In the genomic region with DNA sequence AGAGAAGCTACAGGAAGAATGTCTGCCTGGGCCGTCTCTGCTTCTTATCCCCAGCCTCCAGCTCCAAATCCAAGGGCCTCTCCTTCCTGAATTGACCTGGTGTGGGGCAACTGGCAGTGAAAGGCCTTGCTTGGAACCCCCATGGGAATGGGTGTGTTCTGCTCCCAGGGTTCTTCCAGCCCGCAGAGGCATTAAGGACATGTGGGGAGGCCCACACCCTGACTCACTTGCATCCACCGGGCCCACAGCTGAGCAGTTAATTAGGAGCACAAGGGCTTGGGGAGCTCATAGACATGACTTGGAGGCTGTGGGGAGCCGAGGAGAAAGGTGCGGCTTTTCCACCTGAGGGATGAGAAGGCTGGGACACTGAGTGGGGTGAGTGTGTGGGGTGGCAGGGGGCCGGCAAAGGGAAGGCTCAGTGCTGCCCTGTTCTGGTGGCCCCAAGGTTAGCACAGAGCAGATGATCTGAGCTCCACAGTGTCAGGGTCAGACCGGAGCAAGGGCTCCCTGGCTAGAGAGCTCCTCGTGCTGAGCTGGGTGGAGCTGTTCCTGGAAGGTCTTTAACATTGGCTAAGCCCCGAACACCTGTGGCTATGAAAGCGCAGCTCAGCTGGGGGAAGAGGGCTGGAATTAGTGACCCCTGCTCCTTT, we compare ENCODE assay signal across 28 cellular contexts.
A peak's percentile ranks its signal among the peaks of the same experiment; 100 is the strongest.
DNase-seq lines count a peak whose midpoint lies in the region; TF ChIP-seq lines count a peak whose summit lies in the region.
"Had no signal": no experiment of that assay in that cellular context is flagged by ENCODE, and none has a peak within 500 bp of the region (broad histone marks: within the 10 kb centered on the region; RNA-seq: fewer than 3 reads in every experiment).

No MANE protein-coding gene starts in this region.

- H3K4me1 ChIP-seq in endodermal cell (ENCODE audit: control insufficient read depth, insufficient read depth, low read length): peaks cover 10% of the 10 kb centered on the region

- peak; percentile 70 for DNase-seq in AG20443 (ENCODE audit: low spot score)
- peak; percentile 39 for DNase-seq in NCI-H69 (lab: John Stamatoyannopoulos, UW)
- peak; percentile 75 for DNase-seq in endodermal cell
- peak; percentile 60 for DNase-seq in posterior vena cava (ENCODE audit: low spot score)
- no peak for DNase-seq in NCI-H146 treated with DMSO at 0.1 percent for 48 hours (lab: John Stamatoyannopoulos, UW; ENCODE audit: unreplicated experiment)
- DNase-seq in NCI-H2196 (lab: John Stamatoyannopoulos, UW; ENCODE audit: unreplicated experiment): no peak
- DNase-seq in erythroblast (lab: John Stamatoyannopoulos, UW): no peak
- no peak for DNase-seq in activated CD8-positive, alpha-beta memory T cell treated with anti-CD3 and anti-CD28 coated beads for 24 hours
- DNase-seq: ACHN; activated CD4-positive, alpha-beta T cell treated with anti-CD3 and anti-CD28 coated beads, Interleukin-2, amount 10 ng/mL, durations not matched to agents 7 days and 5 days; activated CD8-positive, alpha-beta memory T cell treated with anti-CD3 and anti-CD28 coated beads, Interleukin-2, amount 10 ng/mL, durations not matched to agents 7 days and 5 days; activated naive CD4-positive, alpha-beta T cell treated with Interleukin-2 at 50 U/mL for 16 hours; activated T-cell treated with anti-CD3 and anti-CD28 coated beads, Interleukin-2, amount 50 U/mL, for 72 hours; amniotic stem cell; CD4-positive, alpha-beta T cell; EL; GOT3; MV-4-11; NCI-H187; SK-N-SH; stimulated activated CD4-positive, alpha-beta T cell treated with anti-CD3 and anti-CD28 coated beads, Interleukin-1b, Interleukin-23, amount 100 ng/mL, for 48 hours had no signal

- H3K27me3 ChIP-seq in endodermal cell (ENCODE audit: control insufficient read depth, insufficient read depth, low read length, poor library complexity, severe bottlenecking): peaks cover 31% of the 10 kb centered on the region
- H3K27me3 ChIP-seq: cardiac muscle cell, vagina had no signal

- H3K36me3 ChIP-seq in endodermal cell (ENCODE audit: control insufficient read depth, insufficient read depth, low read length): no peaks in the 10 kb centered on the region
- H3K36me3 ChIP-seq: cardiac muscle cell, thoracic aorta, vagina had no signal

- no peaks in the 10 kb centered on the region for H3K9me3 ChIP-seq in endodermal cell (ENCODE audit: control insufficient read depth, low read length)
- H3K9me3 ChIP-seq: SK-N-SH, thoracic aorta, vagina had no signal

- intact Hi-C loops in posterior vena cava (cut with DNase I): no loop called here

- H3K4me3 Mint-ChIP-seq in endodermal cell: no peak overlapping the region
- H3K4me3 Mint-ChIP-seq: activated CD4-positive, alpha-beta T cell treated with anti-CD3 and anti-CD28 coated beads, Interleukin-2, amount 10 ng/mL, durations not matched to agents 7 days and 5 days; activated CD8-positive, alpha-beta memory T cell treated with anti-CD3 and anti-CD28 coated beads, Interleukin-2, amount 10 ng/mL, durations not matched to agents 7 days and 5 days; activated T-cell treated with anti-CD3 and anti-CD28 coated beads, Interleukin-2, amount 50 U/mL, for 72 hours; CD4-positive, alpha-beta T cell; memory B cell had no signal

- TF ChIP-seq CTCF in endodermal cell (conservative IDR thresholded peaks at IDR 0.05): peak; percentile 28

- TF ChIP-seq POLR2A in erythroblast (IDR thresholded peaks at IDR 0.05; ENCODE audit: low read length): no peak

- 69 to 79% methylated on average over 7 to 10 of the region's 10 CpGs for WGBS in endodermal cell (ENCODE audit: insufficient coverage in 1 of 2, insufficient read length in 1 of 2), 2 experiments

- H3K4me3 ChIP-seq in endodermal cell (ENCODE audit: low read length): no peak overlapping the region
- H3K4me3 ChIP-seq: cardiac muscle cell, skin epidermis, thoracic aorta, vagina had no signal

- H3K27ac Mint-ChIP-seq in endodermal cell: no peak overlapping the region
- H3K27ac Mint-ChIP-seq: activated CD4-positive, alpha-beta T cell treated with anti-CD3 and anti-CD28 coated beads, Interleukin-2, amount 10 ng/mL, durations not matched to agents 7 days and 5 days; activated CD8-positive, alpha-beta memory T cell treated with anti-CD3 and anti-CD28 coated beads, Interleukin-2, amount 10 ng/mL, durations not matched to agents 7 days and 5 days; activated T-cell treated with anti-CD3 and anti-CD28 coated beads, Interleukin-2, amount 50 U/mL, for 72 hours; CD4-positive, alpha-beta T cell; memory B cell had no signal

- no peak overlapping the region for H3K27ac ChIP-seq in endodermal cell (ENCODE audit: low read depth, low read length)
- H3K27ac ChIP-seq: cardiac muscle cell, RWPE1, thoracic aorta, vagina, VCaP had no signal

- peaks cover 80% of the 10 kb centered on the region for H3K27me3 Mint-ChIP-seq in endodermal cell (ENCODE audit: insufficient read depth)

- H3K4me1 Mint-ChIP-seq in endodermal cell: peaks cover 63% of the 10 kb centered on the region
- H3K4me1 Mint-ChIP-seq: activated CD4-positive, alpha-beta T cell treated with anti-CD3 and anti-CD28 coated beads, Interleukin-2, amount 10 ng/mL, durations not matched to agents 7 days and 5 days; activated CD8-positive, alpha-beta memory T cell treated with anti-CD3 and anti-CD28 coated beads, Interleukin-2, amount 10 ng/mL, durations not matched to agents 7 days and 5 days; memory B cell had no signal

- no peaks in the 10 kb centered on the region for H3K36me3 Mint-ChIP-seq in endodermal cell (ENCODE audit: low read depth)
- H3K36me3 Mint-ChIP-seq: activated CD8-positive, alpha-beta memory T cell treated with anti-CD3 and anti-CD28 coated beads, Interleukin-2, amount 10 ng/mL, durations not matched to agents 7 days and 5 days; memory B cell had no signal

- H3K9me3 Mint-ChIP-seq in endodermal cell: no peaks in the 10 kb centered on the region
- H3K9me3 Mint-ChIP-seq: activated CD4-positive, alpha-beta T cell treated with anti-CD3 and anti-CD28 coated beads, Interleukin-2, amount 10 ng/mL, durations not matched to agents 7 days and 5 days; activated T-cell treated with anti-CD3 and anti-CD28 coated beads, Interleukin-2, amount 50 U/mL, for 72 hours; CD4-positive, alpha-beta T cell; memory B cell had no signal

- no peak overlapping the region for H3K9ac ChIP-seq in endodermal cell (ENCODE audit: extremely low read depth, low read length, poor library complexity, severe bottlenecking)
- H3K9ac ChIP-seq: SK-N-SH had no signal

Comparison
In these comparisons a context has a peak if more than half of its experiments do, and no peak if none do; other contexts are left out.
1. DNase-seq: peak in AG20443 (single experiment), NCI-H69 (single experiment), endodermal cell (single experiment) and posterior vena cava (single experiment); none in NCI-H146 treated with DMSO at 0.1 percent for 48 hours (single experiment), NCI-H2196 (single experiment), erythroblast (0 of 2) and activated CD8-positive, alpha-beta memory T cell treated with anti-CD3 and anti-CD28 coated beads for 24 hours (single experiment).